ENCODE assay signal across 5 cellular contexts in genomic region chr18:28973324-28973723, GRCh38.
TF ChIP-seq lines count a peak whose summit lies in the region.

No MANE protein-coding gene starts in this region.

TF ChIP-seq in SK-N-SH, 30 proteins besides CTCF, POLR2A, EP300 and RAD21 (continues in another document):
- no peak for TF ChIP-seq FOXM1 (IDR thresholded peaks at IDR 0.05; ENCODE audit: low read depth)
- no peak for TF ChIP-seq IRF3 (IDR thresholded peaks at IDR 0.05; ENCODE audit: low read depth, low read length)
- no peak for TF ChIP-seq ELF1 (IDR thresholded peaks at IDR 0.05)
- TF ChIP-seq RFX5 (IDR thresholded peaks at IDR 0.05; ENCODE audit: low read length) = no peak
- TF ChIP-seq TCF12 (IDR thresholded peaks at IDR 0.05) = no peak
- TF ChIP-seq MEF2A (IDR thresholded peaks at IDR 0.05; ENCODE audit: borderline replicate concordance, low read depth) = no peak
- TF ChIP-seq RCOR1 (IDR thresholded peaks at IDR 0.05; ENCODE audit: low read length) = no peak
- TF ChIP-seq POLR2AphosphoS5 (IDR thresholded peaks at IDR 0.05; ENCODE audit: low read depth, low read length) = no peak
- no peak for TF ChIP-seq NRF1 (IDR thresholded peaks at IDR 0.05; ENCODE audit: low read depth, low read length)
- no peak for TF ChIP-seq USF1 (IDR thresholded peaks at IDR 0.05; ENCODE audit: borderline replicate concordance, low read depth)
- no peak for TF ChIP-seq TAF1 (IDR thresholded peaks at IDR 0.05; ENCODE audit: borderline replicate concordance, low read depth, low read length)
- TF ChIP-seq NFIC (IDR thresholded peaks at IDR 0.05; ENCODE audit: borderline replicate concordance) = no peak
- TF ChIP-seq YY1 (IDR thresholded peaks at IDR 0.05; ENCODE audit: low read depth) = no peak

TF ChIP-seq in SK-N-SH treated with all-trans-retinoic acid at 6 μM for 48 hours, 23 proteins besides CTCF, POLR2A, EP300 and RAD21 (continues in another document):
- TF ChIP-seq CREB5 (CRISPR knock-in tag; IDR thresholded peaks at IDR 0.05; ENCODE audit: low read depth) = no peak
- no peak for TF ChIP-seq ZNF565 (CRISPR knock-in tag; conservative IDR thresholded peaks at IDR 0.05; ENCODE audit: low read depth)
- TF ChIP-seq TCF4 (CRISPR knock-in tag; IDR thresholded peaks at IDR 0.05; ENCODE audit: borderline replicate concordance) = no peak
- TF ChIP-seq PATZ1 (CRISPR knock-in tag; IDR thresholded peaks at IDR 0.05; ENCODE audit: borderline replicate concordance) = no peak
- no peak for TF ChIP-seq ZC3H10 (CRISPR knock-in tag; IDR thresholded peaks at IDR 0.05)
- TF ChIP-seq ESRRG (CRISPR knock-in tag; IDR thresholded peaks at IDR 0.05) = no peak
- TF ChIP-seq ZNF8 (CRISPR knock-in tag; IDR thresholded peaks at IDR 0.05) = no peak
- no peak for TF ChIP-seq CSDC2 (CRISPR knock-in tag; IDR thresholded peaks at IDR 0.05)
- no peak for TF ChIP-seq ZFP30 (CRISPR knock-in tag; IDR thresholded peaks at IDR 0.05)
- no peak for TF ChIP-seq ZFP3 (CRISPR knock-in tag; IDR thresholded peaks at IDR 0.05)

TF ChIP-seq in A549, 52 proteins besides CTCF, POLR2A, EP300 and RAD21:
- TF ChIP-seq ZNF302 (CRISPR knock-in tag; IDR thresholded peaks at IDR 0.05) (no peak), PBX3 (IDR thresholded peaks at IDR 0.05) (no peak), KDM1A (IDR thresholded peaks at IDR 0.05; ENCODE audit: low read depth) (no peak), HOXB13 (CRISPR knock-in tag; IDR thresholded peaks at IDR 0.05; ENCODE audit: low read depth) (no peak), USF2 (IDR thresholded peaks at IDR 0.05) (no peak), HEYL (CRISPR knock-in tag; IDR thresholded peaks at IDR 0.05) (no peak), HES2 (IDR thresholded peaks at IDR 0.05) (no peak), RNF2 (IDR thresholded peaks at IDR 0.05; ENCODE audit: borderline replicate concordance, low read depth) (no peak), MAFK (IDR thresholded peaks at IDR 0.05; ENCODE audit: partially characterized antibody) (peak; percentile 50)

TF ChIP-seq in GM23338, 12 proteins besides CTCF, POLR2A, EP300 and RAD21 (continues in another document):
- TF ChIP-seq ZNF114 (CRISPR knock-in tag; IDR thresholded peaks at IDR 0.05) (no peak), CREB1 (CRISPR knock-in tag; IDR thresholded peaks at IDR 0.05; ENCODE audit: low read depth) (no peak), REST (IDR thresholded peaks at IDR 0.05; ENCODE audit: unreplicated experiment) (no peak), EZH2 (IDR thresholded peaks at IDR 0.05; ENCODE audit: low read depth, unreplicated experiment) (no peak), ZNF462 (CRISPR knock-in tag; IDR thresholded peaks at IDR 0.05) (no peak)

TF ChIP-seq in K562, 482 proteins besides CTCF, POLR2A, EP300 and RAD21 (continued from another document):
- TF ChIP-seq ATF4 (CRISPR knock-in tag; IDR thresholded peaks at IDR 0.05) (no peak), PYGO2 (tag; IDR thresholded peaks at IDR 0.05) (no peak), NR2C1 (IDR thresholded peaks at IDR 0.05) (no peak), NR2C1 (tag; IDR thresholded peaks at IDR 0.05) (no peak), ZNF75A (CRISPR knock-in tag; IDR thresholded peaks at IDR 0.05) (no peak), ATF7 (IDR thresholded peaks at IDR 0.05) (no peak), ZNF316 (IDR thresholded peaks at IDR 0.05) (0 out of 2 replicates have a peak, but pooled peaks have one; percentile 8), IRF9 (tag; IDR thresholded peaks at IDR 0.05) (no peak), ZNF668 (CRISPR knock-in tag; IDR thresholded peaks at IDR 0.05) (no peak)
